In genomic region chr9:130992059-130993032, GRCh38 we compare ENCODE assay signal across 2 cellular contexts.
TF ChIP-seq lines count a peak whose summit lies in the region.

No MANE protein-coding gene starts in this region.

TF ChIP-seq in HEK293T, 16 proteins besides CTCF, POLR2A, EP300 and RAD21:
- TF ChIP-seq L3MBTL2 (conservative IDR thresholded peaks at IDR 0.05), result 0 out of 2 replicates have a peak, but pooled peaks have one; percentile 19
- no peak for TF ChIP-seq PKNOX1 (IDR thresholded peaks at IDR 0.05)

TF ChIP-seq in K562, 482 proteins besides CTCF, POLR2A, EP300 and RAD21:
- TF ChIP-seq ZKSCAN1 (IDR thresholded peaks at IDR 0.05; ENCODE audit: low read depth, low read length) (no peak), ZNF133 (CRISPR knock-in tag; IDR thresholded peaks at IDR 0.05) (no peak), NFYB (IDR thresholded peaks at IDR 0.05; ENCODE audit: extremely low read depth, insufficient read length) (no peak), TEAD4 (IDR thresholded peaks at IDR 0.05; ENCODE audit: low read length) (no peak), TEAD4 (CRISPR knock-in tag; IDR thresholded peaks at IDR 0.05; ENCODE audit: borderline replicate concordance) (no peak), RHOXF2B (CRISPR knock-in tag; conservative IDR thresholded peaks at IDR 0.05) (no peak), BRCA1 (IDR thresholded peaks at IDR 0.05) (no peak), BRCA1 (CRISPR knock-in tag; IDR thresholded peaks at IDR 0.05) (no peak), ZNF551 (CRISPR knock-in tag; IDR thresholded peaks at IDR 0.05) (no peak), ARNT (IDR thresholded peaks at IDR 0.05) (no peak), KDM2B (CRISPR knock-in tag; IDR thresholded peaks at IDR 0.05) (no peak), MLX (CRISPR knock-in tag; conservative IDR thresholded peaks at IDR 0.05) (peak in 1 of 2 experiments; percentile 87; a peak in 1 of 4 replicates), ID3 (CRISPR knock-in tag; IDR thresholded peaks at IDR 0.05) (no peak), ID3 (tag; IDR thresholded peaks at IDR 0.05) (no peak), PTRF (tag; IDR thresholded peaks at IDR 0.05) (no peak), SNIP1 (IDR thresholded peaks at IDR 0.05; ENCODE audit: low read depth) (no peak), ATF3 (IDR thresholded peaks at IDR 0.05) (no peak), ATF3 (CRISPR knock-in tag; conservative IDR thresholded peaks at IDR 0.05) (peak; percentile 42; the same call in 1 of the 2 replicates), MBD1 (CRISPR knock-in tag; IDR thresholded peaks at IDR 0.05) (no peak), STAT6 (CRISPR knock-in tag; IDR thresholded peaks at IDR 0.05) (peak; percentile 93), E4F1 (CRISPR knock-in tag; IDR thresholded peaks at IDR 0.05; ENCODE audit: borderline replicate concordance) (no peak), RCOR1 (IDR thresholded peaks at IDR 0.05; ENCODE audit: borderline replicate concordance in 1 of 2, low read depth in 2 of 2, low read length in 2 of 2) (no peak), HMGXB4 (CRISPR knock-in tag; IDR thresholded peaks at IDR 0.05) (peak; percentile 84; the same call in 1 of the 2 replicates), CBX1 (IDR thresholded peaks at IDR 0.05; ENCODE audit: low read depth) (no peak), DACH1 (IDR thresholded peaks at IDR 0.05; ENCODE audit: partially characterized antibody) (no peak), ZNF347 (CRISPR knock-in tag; IDR thresholded peaks at IDR 0.05; ENCODE audit: low read depth) (no peak), STAT5B (CRISPR knock-in tag; IDR thresholded peaks at IDR 0.05) (no peak), CTCFL (IDR thresholded peaks at IDR 0.05; ENCODE audit: borderline replicate concordance, insufficient read depth, low read depth, low read length, poor library complexity, severe bottlenecking) (no peak), CHAMP1 (IDR thresholded peaks at IDR 0.05) (no peak), JUND (IDR thresholded peaks at IDR 0.05; ENCODE audit: borderline replicate concordance, low read depth, low read length) (no peak), JUND (tag; IDR thresholded peaks at IDR 0.05; ENCODE audit: borderline replicate concordance, low read depth, low read length) (no peak)
